In genomic region chr14:52706724-52707706, GRCh38 we compare ENCODE assay signal across 1 cellular context.
A peak's percentile ranks its signal among the peaks of the same experiment; 100 is the strongest.
TF ChIP-seq lines count a peak whose summit lies in the region.

Gene PSMC6, plus strand, starts transcription at chr14:52707200. Its CDS starts 20 bp downstream, at chr14:52707220.

TF ChIP-seq in HepG2, 621 proteins besides CTCF, POLR2A, EP300 and RAD21 (continued from another document and continues in another):
- no peak for TF ChIP-seq ZNF512B (CRISPR knock-in tag; IDR thresholded peaks at IDR 0.05; ENCODE audit: borderline replicate concordance)
- TF ChIP-seq CBX5 (CRISPR knock-in tag; IDR thresholded peaks at IDR 0.05; ENCODE audit: borderline replicate concordance): 0 out of 2 replicates have a peak, but pooled peaks have one; percentile 2
- 0 out of 2 replicates have a peak, but pooled peaks have one; percentile 23 for TF ChIP-seq ZNF256 (CRISPR knock-in tag; conservative IDR thresholded peaks at IDR 0.05)
- TF ChIP-seq PBX2 (CRISPR knock-in tag; IDR thresholded peaks at IDR 0.05): no peak
- peak; percentile 75 for TF ChIP-seq YEATS2 (CRISPR knock-in tag; IDR thresholded peaks at IDR 0.05; ENCODE audit: borderline replicate concordance)
- peak; percentile 71 for TF ChIP-seq SALL1 (CRISPR knock-in tag; IDR thresholded peaks at IDR 0.05)
- TF ChIP-seq ZNF577 (CRISPR knock-in tag; IDR thresholded peaks at IDR 0.05; ENCODE audit: borderline replicate concordance, low read depth): no peak
- no peak for TF ChIP-seq ARNT (IDR thresholded peaks at IDR 0.05)
- no peak for TF ChIP-seq ZNF563 (CRISPR knock-in tag; IDR thresholded peaks at IDR 0.05)
- no peak for TF ChIP-seq CEBPB (IDR thresholded peaks at IDR 0.05; ENCODE audit: borderline replicate concordance, low read depth, low read length)
- no peak for TF ChIP-seq ZNF430 (CRISPR knock-in tag; IDR thresholded peaks at IDR 0.05)
- TF ChIP-seq REPIN1 (CRISPR knock-in tag; IDR thresholded peaks at IDR 0.05; ENCODE audit: borderline replicate concordance, low read depth): peak; percentile 50
- no peak for TF ChIP-seq SOX5 (CRISPR knock-in tag; IDR thresholded peaks at IDR 0.05; ENCODE audit: borderline replicate concordance)
- no peak for TF ChIP-seq MBNL3 (CRISPR knock-in tag; conservative IDR thresholded peaks at IDR 0.05)
- peak; percentile 71 for TF ChIP-seq HDAC1 (CRISPR knock-in tag; IDR thresholded peaks at IDR 0.05)
- TF ChIP-seq AFF4 (CRISPR knock-in tag; IDR thresholded peaks at IDR 0.05): no peak; the same call in 1 of the 2 replicates
- peak; percentile 57 for TF ChIP-seq ZNF18 (CRISPR knock-in tag; IDR thresholded peaks at IDR 0.05; ENCODE audit: insufficient replicate concordance)
- 0 out of 2 replicates have a peak, but pooled peaks have one; percentile 28 for TF ChIP-seq SIX4 (CRISPR knock-in tag; IDR thresholded peaks at IDR 0.05)
- TF ChIP-seq ZNF292 (CRISPR knock-in tag; IDR thresholded peaks at IDR 0.05; ENCODE audit: borderline replicate concordance, low read depth): no peak
- TF ChIP-seq SIN3A (IDR thresholded peaks at IDR 0.05; ENCODE audit: borderline replicate concordance, low read depth, low read length): peak; percentile 76; the same call in 1 of the 2 replicates
- TF ChIP-seq NONO (IDR thresholded peaks at IDR 0.05): no peak
- TF ChIP-seq NONO (CRISPR knock-in tag; conservative IDR thresholded peaks at IDR 0.05): peak; percentile 1
- 0 out of 2 replicates have a peak, but pooled peaks have one; percentile 51 for TF ChIP-seq ZNF780A (CRISPR knock-in tag; IDR thresholded peaks at IDR 0.05)
- peak; percentile 29; the same call in 1 of the 2 replicates for TF ChIP-seq KLF12 (CRISPR knock-in tag; IDR thresholded peaks at IDR 0.05; ENCODE audit: borderline replicate concordance)
- TF ChIP-seq ZNF20 (CRISPR knock-in tag; IDR thresholded peaks at IDR 0.05): 0 out of 2 replicates have a peak, but pooled peaks have one; percentile 80
- peak; percentile 43; the same call in 1 of the 2 replicates for TF ChIP-seq ZNF335 (CRISPR knock-in tag; IDR thresholded peaks at IDR 0.05)
- TF ChIP-seq HNRNPK (IDR thresholded peaks at IDR 0.05; ENCODE audit: low read depth, low read length, poor library complexity, severe bottlenecking): no peak
- TF ChIP-seq ZNF350 (CRISPR knock-in tag; IDR thresholded peaks at IDR 0.05; ENCODE audit: borderline replicate concordance, low read depth): no peak
- TF ChIP-seq PAXIP1 (CRISPR knock-in tag; conservative IDR thresholded peaks at IDR 0.05): peak; percentile 39; the same call in 1 of the 2 replicates
- TF ChIP-seq ZNF143 (CRISPR knock-in tag; IDR thresholded peaks at IDR 0.05): peak; percentile 86
- TF ChIP-seq MYC (CRISPR knock-in tag; IDR thresholded peaks at IDR 0.05; ENCODE audit: borderline replicate concordance): peak; percentile 55
- 0 out of 2 replicates have a peak, but pooled peaks have one; percentile 48 for TF ChIP-seq ZNF766 (CRISPR knock-in tag; IDR thresholded peaks at IDR 0.05; ENCODE audit: borderline replicate concordance)
- TF ChIP-seq ZNF883 (CRISPR knock-in tag; IDR thresholded peaks at IDR 0.05; ENCODE audit: not compliant biosample characterization): peak; percentile 14
- TF ChIP-seq ZFP1 (CRISPR knock-in tag; IDR thresholded peaks at IDR 0.05): no peak; the same call in 1 of the 2 replicates
- TF ChIP-seq SP1 (IDR thresholded peaks at IDR 0.05): peak; percentile 51; the same call in 1 of the 2 replicates
- TF ChIP-seq SP1 (CRISPR knock-in tag; IDR thresholded peaks at IDR 0.05): peak; percentile 81
- TF ChIP-seq ZNF501 (CRISPR knock-in tag; IDR thresholded peaks at IDR 0.05): peak; percentile 36; the same call in 1 of the 2 replicates
- TF ChIP-seq ZNF747 (CRISPR knock-in tag; IDR thresholded peaks at IDR 0.05; ENCODE audit: borderline replicate concordance): peak; percentile 82; the same call in 1 of the 2 replicates
- peak; percentile 65; the same call in 1 of the 2 replicates for TF ChIP-seq SMYD3 (CRISPR knock-in tag; IDR thresholded peaks at IDR 0.05)
- peak; percentile 33; the same call in 1 of the 2 replicates for TF ChIP-seq HIVEP1 (CRISPR knock-in tag; IDR thresholded peaks at IDR 0.05)
- TF ChIP-seq ZNF557 (CRISPR knock-in tag; IDR thresholded peaks at IDR 0.05): no peak
- no peak for TF ChIP-seq MYNN (CRISPR knock-in tag; IDR thresholded peaks at IDR 0.05; ENCODE audit: low read depth)
- TF ChIP-seq RARG (CRISPR knock-in tag; IDR thresholded peaks at IDR 0.05; ENCODE audit: low read depth): no peak
- TF ChIP-seq ZFP90 (CRISPR knock-in tag; IDR thresholded peaks at IDR 0.05; ENCODE audit: borderline replicate concordance): no peak; the same call in 1 of the 2 replicates
- TF ChIP-seq PLRG1 (conservative IDR thresholded peaks at IDR 0.05): no peak
- TF ChIP-seq FOXA1 (IDR thresholded peaks at IDR 0.05): no peak
- no peak for TF ChIP-seq FOXA1 (CRISPR knock-in tag; IDR thresholded peaks at IDR 0.05)
- peak; percentile 95 for TF ChIP-seq ZFY (CRISPR knock-in tag; IDR thresholded peaks at IDR 0.05)
- TF ChIP-seq ZNF24 (IDR thresholded peaks at IDR 0.05): peak; percentile 11; the same call in 1 of the 2 replicates
- TF ChIP-seq PITX1 (CRISPR knock-in tag; IDR thresholded peaks at IDR 0.05): peak; percentile 54; the same call in 1 of the 2 replicates
- peak; percentile 16; the same call in 1 of the 2 replicates for TF ChIP-seq ZNF431 (CRISPR knock-in tag; IDR thresholded peaks at IDR 0.05; ENCODE audit: borderline replicate concordance, low read depth)
- 0 out of 2 replicates have a peak, but pooled peaks have one; percentile 39 for TF ChIP-seq MTA1 (CRISPR knock-in tag; IDR thresholded peaks at IDR 0.05; ENCODE audit: borderline replicate concordance)
- TF ChIP-seq ZNF224 (CRISPR knock-in tag; IDR thresholded peaks at IDR 0.05): no peak
- peak; percentile 41; the same call in 1 of the 2 replicates for TF ChIP-seq ZNF230 (CRISPR knock-in tag; IDR thresholded peaks at IDR 0.05)
- TF ChIP-seq ZNF362 (CRISPR knock-in tag; IDR thresholded peaks at IDR 0.05; ENCODE audit: borderline replicate concordance): 0 out of 2 replicates have a peak, but pooled peaks have one; percentile 30
- peak; percentile 96 for TF ChIP-seq POLR2G (IDR thresholded peaks at IDR 0.05; ENCODE audit: low read depth, low read length)
- TF ChIP-seq U2AF1 (optimal IDR thresholded peaks at IDR 0.05; ENCODE audit: low read depth, low read length): peak; percentile 74
- peak; percentile 21; the same call in 1 of the 2 replicates for TF ChIP-seq TSC22D2 (CRISPR knock-in tag; IDR thresholded peaks at IDR 0.05; ENCODE audit: borderline replicate concordance)
- TF ChIP-seq STAG1 (CRISPR knock-in tag; IDR thresholded peaks at IDR 0.05): peak; percentile 21; the same call in 1 of the 2 replicates
- TF ChIP-seq ESRRA (CRISPR knock-in tag; IDR thresholded peaks at IDR 0.05; ENCODE audit: low read depth): 0 out of 2 replicates have a peak, but pooled peaks have one; percentile 49
- peak; percentile 78; the same call in 1 of the 2 replicates for TF ChIP-seq ARHGAP35 (CRISPR knock-in tag; IDR thresholded peaks at IDR 0.05; ENCODE audit: borderline replicate concordance)
- TF ChIP-seq ZNF160 (CRISPR knock-in tag; IDR thresholded peaks at IDR 0.05): no peak
- TF ChIP-seq ZNF451 (CRISPR knock-in tag; IDR thresholded peaks at IDR 0.05): no peak
